Comparison of ENCODE assay signal across 9 cellular contexts in the genomic region with DNA sequence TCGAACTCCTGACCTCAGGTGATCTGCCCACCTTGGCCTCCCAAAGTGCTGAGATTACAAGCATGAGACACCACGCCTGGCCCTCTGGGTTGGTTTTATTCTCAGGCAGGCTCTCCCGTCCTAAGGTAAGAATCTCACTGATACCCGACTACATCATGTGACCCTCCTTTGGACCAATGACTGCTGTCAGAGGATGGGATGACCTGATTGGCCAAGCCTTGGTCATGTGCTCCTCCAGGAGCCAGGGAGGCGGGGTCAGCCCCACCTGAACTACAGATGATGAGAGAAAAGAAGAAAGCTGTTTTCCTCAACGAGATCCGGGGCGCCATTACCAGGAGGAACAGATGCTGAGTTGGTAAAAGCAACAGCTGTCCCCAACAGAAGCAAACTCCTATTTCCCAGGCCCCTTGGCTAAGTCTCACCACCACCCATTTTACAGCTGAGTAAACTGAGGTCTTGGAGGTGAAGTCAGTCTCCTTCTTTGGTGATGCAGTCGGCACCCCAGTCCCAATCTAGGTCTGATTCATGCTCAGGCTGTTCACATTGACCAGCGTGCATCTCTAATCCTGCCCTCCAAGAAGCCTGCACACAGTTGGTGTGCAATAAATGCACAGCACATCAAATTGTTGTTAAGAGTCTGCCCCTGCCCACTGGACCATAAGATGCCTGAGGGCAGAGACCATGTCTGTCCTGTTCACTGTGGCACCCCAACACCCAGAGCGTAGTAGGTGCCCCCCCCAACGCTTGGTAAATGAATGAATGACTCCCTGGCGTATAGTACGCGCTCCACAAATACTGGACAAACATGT.
DNase-seq lines count a peak whose midpoint lies in the region; ATAC-seq and TF ChIP-seq lines count a peak whose summit lies in the region.
"Had no signal": no experiment of that assay in that cellular context is flagged by ENCODE, and none has a peak within 500 bp of the region (broad histone marks: within the 10 kb centered on the region; RNA-seq: fewer than 3 reads in every experiment).

No MANE protein-coding gene starts in this region.

- H3K27ac ChIP-seq in gastrocnemius medialis = peak overlapping the region; percentile 75 to 93 (median 89)

- in situ Hi-C loops in gastrocnemius medialis (cut with MboI; ENCODE audit: low sequenced_read_pairs in 4 of 4) = no loop called here

- no peak overlapping the region for H3K4me3 ChIP-seq in choroid plexus epithelial cell (ENCODE audit: low read depth, low read length)
- no peak overlapping the region for H3K4me3 ChIP-seq in gastrocnemius medialis

- ATAC-seq in GM18519 (IDR thresholded peaks at IDR 0.05; ENCODE audit: low FRiP score, unreplicated experiment) (peak; percentile 65), gastrocnemius medialis (peak in 1 of 2 donors; percentile 18), HG03439 (IDR thresholded peaks at IDR 0.05; ENCODE audit: unreplicated experiment) (no peak)

- intact Hi-C loops in gastrocnemius medialis (cut with DNase I; ENCODE audit: low total_unique reads) = loop anchor here (5.0 kb wide), 1 partner anchor 228 kb away; no protein-coding TSS in a partner anchor

- H3K36me3 ChIP-seq in gastrocnemius medialis = no peaks in the 10 kb centered on the region

- no peak for TF ChIP-seq CTCF in choroid plexus epithelial cell (conservative IDR thresholded peaks at IDR 0.05; ENCODE audit: low read depth, low read length)
- no peak for TF ChIP-seq CTCF in gastrocnemius medialis (IDR thresholded peaks at IDR 0.05 in 4 of 5, conservative IDR thresholded peaks at IDR 0.05 in 1 of 5)

- TF ChIP-seq POLR2A in gastrocnemius medialis (IDR thresholded peaks at IDR 0.05) = no peak

- H3K27me3 ChIP-seq in gastrocnemius medialis = no peaks in the 10 kb centered on the region

- peaks cover 25 to 39% of the 10 kb centered on the region in 2 donors for H3K4me1 ChIP-seq in gastrocnemius medialis

- H3K9me3 ChIP-seq in gastrocnemius medialis = no peaks in the 10 kb centered on the region

- DNase-seq in M059J (ENCODE audit: low read depth) = peak; percentile 50
- peak; percentile 49 for DNase-seq in choroid plexus epithelial cell (ENCODE audit: low read depth)
- peak in 1 of 2 donors; percentile 57 for DNase-seq in gastrocnemius medialis
- no peak for DNase-seq in HuH-7.5 (ENCODE audit: low spot score)
- no peak for DNase-seq in activated gamma-delta T cell treated with Interleukin-2 at 50 U/mL for 16 hours
- no peak for DNase-seq in activated gamma-delta T cell (lab: John Stamatoyannopoulos, UW)
- DNase-seq: activated CD8-positive, alpha-beta memory T cell treated with anti-CD3 and anti-CD28 coated beads, Interleukin-2, amount 50 U/mL, for 48 hours had no signal

Comparison
In these comparisons a context has a peak if more than half of its experiments do, and no peak if none do; other contexts are left out.
1. DNase-seq: peak in M059J (single experiment) and choroid plexus epithelial cell (single experiment); none in HuH-7.5 (single experiment), activated gamma-delta T cell treated with Interleukin-2 at 50 U/mL for 16 hours (single experiment) and activated gamma-delta T cell (single experiment).